26 cellular contexts compared by ENCODE assay signal in genomic region chr3:196215493-196215892, GRCh38. TPM values are rescaled to one million over a fixed set of nuclear protein-coding genes. Genes with fewer than 3 reads are reported as not detected.
DNase-seq lines count a peak whose midpoint lies in the region; ATAC-seq and TF ChIP-seq lines count a peak whose summit lies in the region.
"Had no signal": no experiment of that assay in that cellular context is flagged by ENCODE, and none has a peak within 500 bp of the region (broad histone marks: within the 10 kb centered on the region; RNA-seq: fewer than 3 reads in every experiment).

No MANE protein-coding gene starts in this region.

- H3K4me1 Mint-ChIP-seq in activated T-helper 2 cell treated with anti-CD3 and anti-CD28 coated beads, Interferon-gamma antibody, Interleukin-2, Interleukin-4, amounts not matched to agents 10 μg/mL and 5 μg/mL and 100 μg/mL, durations not matched to agents 14 hours and 24 hours and 36 hours (ENCODE audit: low read depth) = peaks cover 12% of the 10 kb centered on the region

- H3K9me3 Mint-ChIP-seq in activated T-helper 2 cell treated with anti-CD3 and anti-CD28 coated beads, Interferon-gamma antibody, Interleukin-2, Interleukin-4, amounts not matched to agents 10 μg/mL and 5 μg/mL and 100 μg/mL, durations not matched to agents 14 hours and 24 hours and 36 hours = no peaks in the 10 kb centered on the region
- H3K9me3 Mint-ChIP-seq: HFFc6 had no signal

- DNase-seq in iPS-NIHi7 (ENCODE audit: extremely low spot score) (no peak), NCI-H2227 (lab: John Stamatoyannopoulos, UW; ENCODE audit: unreplicated experiment) (no peak), Right ventricle myocardium inferior (ENCODE audit: missing footprints) (no peak)
- DNase-seq in activated T-helper 2 cell treated with anti-CD3 and anti-CD28 coated beads, Interferon-gamma antibody, Interleukin-2, Interleukin-4, amounts not matched to agents 10 μg/mL and 5 μg/mL and 100 μg/mL, durations not matched to agents 14 hours and 24 hours and 36 hours (ENCODE audit: low spot score) = no peak
- DNase-seq: BE2C; CD4-positive, CD25-positive, alpha-beta regulatory T cell; GOT3; HFFc6; MV-4-11; NCI-H1105; NCI-H1436 treated with DMSO at 0.1 percent for 48 hours; NCI-H1930; NCI-H446 treated with DMSO at 0.1 percent for 48 hours; NCI-H526; NCI-H82; NK-92 treated with Interleukin-12 subunit alpha and Interleukin-12 subunit beta, amount 100 ng/mL, for 24 hours; SK-N-SH had no signal

- no peak for ATAC-seq in Right ventricle myocardium inferior

- intact Hi-C loops in Right ventricle myocardium inferior (cut with DNase I) = no loop called here
- intact Hi-C loops in activated T-helper 2 cell treated with anti-CD3 and anti-CD28 coated beads, Interferon-gamma antibody, Interleukin-2, Interleukin-4, amounts not matched to agents 10 μg/mL and 5 μg/mL and 100 μg/mL, durations not matched to agents 14 hours and 24 hours and 36 hours (cut with micrococcal nuclease) = no loop called here

- H3K4me3 ChIP-seq in BLaER1 (no peak overlapping the region), liver (ENCODE audit: low read depth in 1 of 3, low read length in 3 of 3) (no peak overlapping the region), parathyroid adenoma (ENCODE audit: low read depth, low read length) (no peak overlapping the region)
- H3K4me3 ChIP-seq: HAP-1 had no signal

- H3K27ac ChIP-seq in BLaER1 (peak overlapping the region; percentile 38; the same call in 1 of the 2 replicates), VCaP (peak overlapping the region; percentile 44; the same call in 1 of the 2 replicates), liver (ENCODE audit: low read depth in 1 of 2, low read length in 2 of 2) (peak overlapping the region; percentile 61 to 75), parathyroid adenoma (no peak overlapping the region)
- H3K27ac ChIP-seq: 22Rv1 had no signal

- TF ChIP-seq CTCF in VCaP (conservative IDR thresholded peaks at IDR 0.05) = no peak
- TF ChIP-seq CTCF in liver (IDR thresholded peaks at IDR 0.05; ENCODE audit: low read depth, low read length, missing input control) = no peak
- no peak for TF ChIP-seq CTCF in parathyroid adenoma (IDR thresholded peaks at IDR 0.05)

- H3K27ac Mint-ChIP-seq in activated T-helper 2 cell treated with anti-CD3 and anti-CD28 coated beads, Interferon-gamma antibody, Interleukin-2, Interleukin-4, amounts not matched to agents 10 μg/mL and 5 μg/mL and 100 μg/mL, durations not matched to agents 14 hours and 24 hours and 36 hours = no peak overlapping the region
- H3K27ac Mint-ChIP-seq: CD4-positive, CD25-positive, alpha-beta regulatory T cell; HFFc6 had no signal

- H2AFZ ChIP-seq in parathyroid adenoma = peak overlapping the region; percentile 87

- no peak for TF ChIP-seq RAD21 in liver (IDR thresholded peaks at IDR 0.05)

- H3K9me3 ChIP-seq in BLaER1 (no peaks in the 10 kb centered on the region), liver (ENCODE audit: control insufficient read depth in 4 of 4, low read length in 3 of 4) (no peaks in the 10 kb centered on the region), parathyroid adenoma (ENCODE audit: control insufficient read depth, low read length) (no peaks in the 10 kb centered on the region)
- H3K9me3 ChIP-seq: BE2C, HAP-1, SK-N-SH had no signal

- no peaks in the 10 kb centered on the region for H3K79me2 ChIP-seq in parathyroid adenoma

- H3K36me3 ChIP-seq in BLaER1 (no peaks in the 10 kb centered on the region), liver (ENCODE audit: control insufficient read depth in 4 of 4, insufficient read depth in 3 of 4, low read depth in 1 of 4, low read length in 3 of 4) (no peaks in the 10 kb centered on the region), parathyroid adenoma (ENCODE audit: control insufficient read depth, insufficient read depth, low read length) (no peaks in the 10 kb centered on the region)
- H3K36me3 ChIP-seq: BE2C, HAP-1 had no signal

- no peak overlapping the region for H3K9ac ChIP-seq in BLaER1
- no peak overlapping the region for H3K9ac ChIP-seq in liver (ENCODE audit: low read depth in 1 of 2, low read length in 2 of 2)
- no peak overlapping the region for H3K9ac ChIP-seq in parathyroid adenoma
- H3K9ac ChIP-seq: SK-N-SH had no signal

- H4K20me1 ChIP-seq in BLaER1 = no peaks in the 10 kb centered on the region

- no peak overlapping the region for H3K4me3 Mint-ChIP-seq in activated T-helper 2 cell treated with anti-CD3 and anti-CD28 coated beads, Interferon-gamma antibody, Interleukin-2, Interleukin-4, amounts not matched to agents 10 μg/mL and 5 μg/mL and 100 μg/mL, durations not matched to agents 14 hours and 24 hours and 36 hours (ENCODE audit: low read depth)
- H3K4me3 Mint-ChIP-seq: CD4-positive, CD25-positive, alpha-beta regulatory T cell; HFFc6 had no signal

- 56% methylated on average over 8 of the region's 8 CpGs for WGBS in liver

- peaks cover 56% of the 10 kb centered on the region for H3K4me1 ChIP-seq in BLaER1
- peaks cover 20 to 49% (median 34%) of the 10 kb centered on the region in 4 donors for H3K4me1 ChIP-seq in liver (ENCODE audit: control insufficient read depth in 4 of 4, insufficient read depth in 4 of 4, low read length in 3 of 4)
- H3K4me1 ChIP-seq in parathyroid adenoma = peaks cover 11% of the 10 kb centered on the region
- H3K4me1 ChIP-seq: BE2C, HAP-1 had no signal

- no peaks in the 10 kb centered on the region for H3K27me3 Mint-ChIP-seq in activated T-helper 2 cell treated with anti-CD3 and anti-CD28 coated beads, Interferon-gamma antibody, Interleukin-2, Interleukin-4, amounts not matched to agents 10 μg/mL and 5 μg/mL and 100 μg/mL, durations not matched to agents 14 hours and 24 hours and 36 hours (ENCODE audit: low read depth)
- H3K27me3 Mint-ChIP-seq: CD4-positive, CD25-positive, alpha-beta regulatory T cell had no signal

- H3K27me3 ChIP-seq in BLaER1 = no peaks in the 10 kb centered on the region
- no peaks in the 10 kb centered on the region for H3K27me3 ChIP-seq in liver (ENCODE audit: control insufficient read depth in 4 of 4, insufficient read depth in 4 of 4, low read length in 3 of 4)
- H3K27me3 ChIP-seq in parathyroid adenoma (ENCODE audit: control insufficient read depth, insufficient read depth, low read length) = no peaks in the 10 kb centered on the region
- H3K27me3 ChIP-seq: BE2C had no signal

- no peaks in the 10 kb centered on the region for H3K36me3 Mint-ChIP-seq in activated T-helper 2 cell treated with anti-CD3 and anti-CD28 coated beads, Interferon-gamma antibody, Interleukin-2, Interleukin-4, amounts not matched to agents 10 μg/mL and 5 μg/mL and 100 μg/mL, durations not matched to agents 14 hours and 24 hours and 36 hours (ENCODE audit: low read depth)
- H3K36me3 Mint-ChIP-seq: CD4-positive, CD25-positive, alpha-beta regulatory T cell had no signal

- H3K4me2 ChIP-seq in BLaER1 = no peak overlapping the region
- H3K4me2 ChIP-seq in parathyroid adenoma (ENCODE audit: low read length) = no peak overlapping the region
- H3K4me2 ChIP-seq: SK-N-SH had no signal

TF ChIP-seq in liver, 16 proteins besides CTCF, POLR2A, EP300 and RAD21:
- TF ChIP-seq ATF3 (IDR thresholded peaks at IDR 0.05) = no peak
- no peak for TF ChIP-seq TAF1 (conservative IDR thresholded peaks at IDR 0.05)
- TF ChIP-seq FOXA1 (IDR thresholded peaks at IDR 0.05) = no peak

RNA-seq across cellular contexts. Expression of gene SLC51A, which starts 0.8 kb away (rescaled TPM):
- total RNA-seq in liver = 10 to 100 TPM; 19.9 to 52.5 TPM
- 10 to 100 TPM; 41.3 to 50.8 TPM for polyA plus RNA-seq in liver
- total RNA-seq in Right ventricle myocardium inferior = 0.60 TPM
- not detected in 2 replicates for total RNA-seq in activated T-helper 2 cell treated with anti-CD3 and anti-CD28 coated beads, Interferon-gamma antibody, Interleukin-2, Interleukin-4, amounts not matched to agents 10 μg/mL and 5 μg/mL and 100 μg/mL, durations not matched to agents 14 hours and 24 hours and 36 hours
- total RNA-seq: CD4-positive, CD25-positive, alpha-beta regulatory T cell; HFFc6; HT1080; LHCN-M2; MCF 10A had no signal
- polyA plus RNA-seq: SK-N-SH had no signal

RNA-seq across cellular contexts. Expression of gene ZDHHC19, which starts 4.3 kb away (rescaled TPM):
- total RNA-seq in liver (under 1 TPM; 0.42 to 0.59 TPM), Right ventricle myocardium inferior (not detected)
- 1 to 10 TPM; 1.0 to 1.5 TPM for polyA plus RNA-seq in liver
- total RNA-seq in activated T-helper 2 cell treated with anti-CD3 and anti-CD28 coated beads, Interferon-gamma antibody, Interleukin-2, Interleukin-4, amounts not matched to agents 10 μg/mL and 5 μg/mL and 100 μg/mL, durations not matched to agents 14 hours and 24 hours and 36 hours = not detected in 2 replicates
- total RNA-seq: CD4-positive, CD25-positive, alpha-beta regulatory T cell; HFFc6; HT1080; LHCN-M2; MCF 10A had no signal
- polyA plus RNA-seq: CD4-positive, CD25-positive, alpha-beta regulatory T cell; SK-N-SH had no signal

Comparison
In these comparisons a context has a peak if more than half of its experiments do, and no peak if none do; other contexts are left out.
1. RNA of gene SLC51A, which starts 0.8 kb away (total RNA-seq): 19.9 to 52.5 TPM in liver; 0.60 TPM in Right ventricle myocardium inferior (single experiment) and not detected in activated T-helper 2 cell treated with anti-CD3 and anti-CD28 coated beads, Interferon-gamma antibody, Interleukin-2, Interleukin-4, amounts not matched to agents 10 μg/mL and 5 μg/mL and 100 μg/mL, durations not matched to agents 14 hours and 24 hours and 36 hours; every median in the first group is over 10 times any median in the second.